ENCODE assay signal across 22 cellular contexts in the genomic region with DNA sequence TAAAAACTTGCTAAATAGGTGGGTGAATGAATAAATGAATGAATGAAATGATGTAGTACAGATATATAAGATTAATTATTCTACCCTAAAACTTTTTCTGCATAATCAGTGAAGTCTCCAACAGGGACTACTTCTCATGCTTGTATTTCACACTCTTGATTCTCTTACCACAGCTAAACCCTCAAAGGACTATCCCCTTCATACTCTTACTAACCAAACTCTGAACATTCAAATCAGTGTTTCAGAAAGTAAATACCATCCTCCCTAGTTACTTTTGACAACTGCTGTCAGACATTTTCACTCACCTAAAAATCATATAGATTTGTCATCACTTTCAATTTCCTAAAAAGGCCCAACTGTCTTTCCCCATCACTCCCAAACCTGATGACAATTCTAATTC.
DNase-seq lines count a peak whose midpoint lies in the region; ATAC-seq, FAIRE-seq and TF ChIP-seq lines count a peak whose summit lies in the region.
"Had no signal": no experiment of that assay in that cellular context is flagged by ENCODE, and none has a peak within 500 bp of the region (broad histone marks: within the 10 kb centered on the region; RNA-seq: fewer than 3 reads in every experiment).

No MANE protein-coding gene starts in this region.

- no peaks in the 10 kb centered on the region for H3K79me2 ChIP-seq in smooth muscle cell (ENCODE audit: low read depth)

- no peak overlapping the region for H3K9ac ChIP-seq in smooth muscle cell (ENCODE audit: low read depth)
- H3K9ac ChIP-seq: neural progenitor cell had no signal

- H3K9me3 ChIP-seq in mucosa of descending colon (no peaks in the 10 kb centered on the region), smooth muscle cell (replicated peaks; ENCODE audit: low read depth) (no peaks in the 10 kb centered on the region)
- H3K9me3 ChIP-seq: esophagus muscularis mucosa, tibial artery had no signal

- no peaks in the 10 kb centered on the region for H3K27me3 ChIP-seq in smooth muscle cell (ENCODE audit: low read depth)
- H3K27me3 ChIP-seq: esophagus muscularis mucosa, neural progenitor cell, tibial artery had no signal

- no peak for FAIRE-seq in HTR-8/SVneo (lab: Jason Lieb, UNC)
- FAIRE-seq: G401.6 had no signal

- no peak overlapping the region for H2AFZ ChIP-seq in smooth muscle cell (ENCODE audit: low read depth)
- H2AFZ ChIP-seq: GM23338, neural progenitor cell had no signal

- ATAC-seq in GM18519 (IDR thresholded peaks at IDR 0.05; ENCODE audit: low FRiP score, unreplicated experiment) (peak; percentile 59), GM21423 (IDR thresholded peaks at IDR 0.05; ENCODE audit: unreplicated experiment) (peak; percentile 59), HG02870 (IDR thresholded peaks at IDR 0.05; ENCODE audit: unreplicated experiment) (peak; percentile 77), HG03439 (IDR thresholded peaks at IDR 0.05; ENCODE audit: unreplicated experiment) (peak; percentile 45), mucosa of descending colon (no peak)
- ATAC-seq: GM23338, left colon had no signal

- H3F3A ChIP-seq in smooth muscle cell (ENCODE audit: low read depth): no peaks in the 10 kb centered on the region

- no peak overlapping the region for H3K4me2 ChIP-seq in smooth muscle cell
- H3K4me2 ChIP-seq: GM23338, neural progenitor cell had no signal

- no peak overlapping the region for H3K27ac ChIP-seq in smooth muscle cell (ENCODE audit: low read depth)
- H3K27ac ChIP-seq: esophagus muscularis mucosa, neural progenitor cell, tibial artery had no signal

- H4K20me1 ChIP-seq in smooth muscle cell (ENCODE audit: low read depth): no peaks in the 10 kb centered on the region

- H3K36me3 ChIP-seq in mucosa of descending colon (ENCODE audit: low read depth) (no peaks in the 10 kb centered on the region), smooth muscle cell (ENCODE audit: low read depth) (no peaks in the 10 kb centered on the region)
- H3K36me3 ChIP-seq: esophagus muscularis mucosa, neural progenitor cell, tibial artery had no signal

- DNase-seq in mucosa of descending colon (no peak), cortex of kidney (lab: John Stamatoyannopoulos, UW) (no peak), smooth muscle cell (lab: John Stamatoyannopoulos, UW; ENCODE audit: unreplicated experiment) (no peak), HTR-8/SVneo (ENCODE audit: insufficient read length, low spot score) (no peak)
- DNase-seq: ACHN; activated CD4-positive, alpha-beta T cell treated with anti-CD3 and anti-CD28 coated beads, Interleukin-2, amount 50 U/mL, for 1 hour; central memory CD4-positive, alpha-beta T cell; DMS 273 treated with DMSO at 0.1 percent for 48 hours; KBM-7; left colon; NCI-H187 treated with DMSO at 0.1 percent for 48 hours; NCI-H345; stimulated activated CD4-positive, alpha-beta T cell treated with anti-CD3 and anti-CD28 coated beads, Interleukin-12 subunit alpha, Interleukin-12 subunit beta, amount 100 ng/mL, for 4 hours; tibial artery had no signal

- TF ChIP-seq CTCF in mucosa of descending colon (IDR thresholded peaks at IDR 0.05) (no peak), smooth muscle cell (IDR thresholded peaks at IDR 0.05; ENCODE audit: borderline replicate concordance, insufficient read depth, poor library complexity, severe bottlenecking) (no peak)

- H3K4me1 ChIP-seq in mucosa of descending colon (ENCODE audit: low read depth) (no peaks in the 10 kb centered on the region), smooth muscle cell (ENCODE audit: low read depth) (no peaks in the 10 kb centered on the region)
- H3K4me1 ChIP-seq: esophagus muscularis mucosa, neural progenitor cell, tibial artery had no signal

- H3K4me3 ChIP-seq in mucosa of descending colon: no peak overlapping the region
- H3K4me3 ChIP-seq in smooth muscle cell: no peak overlapping the region
- H3K4me3 ChIP-seq: esophagus muscularis mucosa, GM23338, neural progenitor cell, tibial artery had no signal

- intact Hi-C loops in mucosa of descending colon (cut with DNase I, micrococcal nuclease): no loop called here
